In genomic region chr21:33403128-33403785, GRCh38 we compare ENCODE assay signal across 8 cellular contexts. TPM values are rescaled to one million over a fixed set of nuclear protein-coding genes. Genes with fewer than 3 reads are reported as not detected.
DNase-seq lines count a peak whose midpoint lies in the region; ATAC-seq and TF ChIP-seq lines count a peak whose summit lies in the region.

Gene IFNGR2, plus strand, starts transcription at chr21:33403413. Its CDS starts 131 bp downstream, at chr21:33403544.

- TF ChIP-seq CTCF in Calu3 (IDR thresholded peaks at IDR 0.05; ENCODE audit: unreplicated experiment) = no peak

- ATAC-seq in sciatic nerve = peak; percentile 1

- DNase-seq in Calu3 = peak; percentile 44
- peak in 1 of 2 experiments; percentile 55 for DNase-seq in HAP-1 (ENCODE audit: low spot score in 2 of 2)
- peak; percentile 78 for DNase-seq in astrocyte of the hippocampus (ENCODE audit: low read depth, low spot score)
- peak; percentile 47 for DNase-seq in hepatic stellate cell (ENCODE audit: low spot score)
- peak; percentile 74 for DNase-seq in sciatic nerve (ENCODE audit: low spot score)
- no peak for DNase-seq in NCI-H2107 treated with DMSO at 0.1 percent for 48 hours (lab: John Stamatoyannopoulos, UW; ENCODE audit: unreplicated experiment)
- no peak for DNase-seq in NCI-H2029 (lab: John Stamatoyannopoulos, UW)

- peak within 1 kb of the TSS; percentile 78 for H3K27ac Mint-ChIP-seq in Calu3 (ENCODE audit: unreplicated experiment)

- peak within 1 kb of the TSS; percentile 85 for H3K4me3 ChIP-seq in HAP-1

- H3K27me3 Mint-ChIP-seq in Calu3 (ENCODE audit: unreplicated experiment) = no peaks in the 10 kb centered on the region

- in situ Hi-C loops in HAP-1 (cut with MboI; ENCODE audit: low sequenced_read_pairs) = no loop called here

- no peaks in the 10 kb centered on the region for H3K9me3 ChIP-seq in HAP-1

- H3K4me1 Mint-ChIP-seq in Calu3 (ENCODE audit: low read depth, unreplicated experiment) = peaks cover 13% of the 10 kb centered on the region

- peak; percentile 58 for TF ChIP-seq POLR2A in Raji (IDR thresholded peaks at IDR 0.05; ENCODE audit: insufficient read depth, low read depth, low read length)

- peaks cover 9% of the 10 kb centered on the region for H3K4me1 ChIP-seq in HAP-1

- intact Hi-C loops in Calu3 (cut with micrococcal nuclease; ENCODE audit: unreplicated experiment) (no loop called here), sciatic nerve (cut with DNase I) (no loop called here)

- peaks cover 6% of the 10 kb centered on the region; the same call in 1 of the 2 replicates for H3K36me3 ChIP-seq in HAP-1 (replicated peaks)

- H3K27me3 ChIP-seq in HAP-1 (ENCODE audit: low read depth) = no peaks in the 10 kb centered on the region

- H3K9me3 Mint-ChIP-seq in Calu3 (ENCODE audit: low read depth, unreplicated experiment) = peaks cover 2% of the 10 kb centered on the region

- BruUV-seq in Calu3 (replicated peaks; lab: Mats Ljungman, UMichigan) = no TSS peak

- H3K36me3 Mint-ChIP-seq in Calu3 (ENCODE audit: insufficient read depth, unreplicated experiment) = peaks cover 33% of the 10 kb centered on the region

- peak within 1 kb of the TSS; percentile 88 for H3K4me3 Mint-ChIP-seq in Calu3 (ENCODE audit: low read depth, unreplicated experiment)

- CTCF ChIA-PET in Calu3 (lab: Charles Lee) = interaction anchor here (0.9 to 1.6 kb wide), 3 partner anchors 14 to 42 kb away, joined by 3 to 9 read pairs (median 3); no protein-coding TSS in a partner anchor

RNA-seq across cellular contexts. Expression of gene IFNGR2, which starts in this region (rescaled TPM):
- total RNA-seq in Calu3 (2022) (58.1 and 59.8 TPM in 2 replicates), sciatic nerve (70.1 TPM)

Comparison
In these comparisons a context has a peak if more than half of its experiments do, and no peak if none do; other contexts are left out.
1. DNase-seq: peak in Calu3 (single experiment), astrocyte of the hippocampus (single experiment), hepatic stellate cell (single experiment) and sciatic nerve (single experiment); none in NCI-H2107 treated with DMSO at 0.1 percent for 48 hours (single experiment) and NCI-H2029 (single experiment).